In the genomic region with DNA sequence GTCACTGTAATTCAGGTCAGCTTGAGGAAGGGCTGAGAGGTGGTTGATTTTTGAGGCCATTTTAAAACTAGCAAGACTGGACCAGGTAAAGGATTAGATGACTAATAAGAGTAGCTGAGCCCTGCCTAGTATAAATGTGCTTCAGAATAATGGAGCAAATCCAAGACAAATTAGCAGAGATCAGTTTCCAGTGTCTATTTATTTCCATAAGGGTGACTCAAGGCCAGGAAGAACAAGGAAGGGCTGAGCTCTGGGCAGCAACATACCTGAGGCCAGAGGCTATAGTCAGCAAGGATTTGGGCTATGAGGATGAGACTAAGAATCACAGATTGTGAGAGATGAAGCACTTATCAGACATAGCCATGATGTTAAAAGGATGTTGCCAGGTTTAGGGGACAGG, we compare ENCODE assay signal across 17 cellular contexts.
DNase-seq lines count a peak whose midpoint lies in the region; ATAC-seq and TF ChIP-seq lines count a peak whose summit lies in the region.
"Had no signal": no experiment of that assay in that cellular context is flagged by ENCODE, and none has a peak within 500 bp of the region (broad histone marks: within the 10 kb centered on the region; RNA-seq: fewer than 3 reads in every experiment).

No MANE protein-coding gene starts in this region.

- H3K9me3 ChIP-seq in PC-3 (ENCODE audit: low read length) = no peaks in the 10 kb centered on the region; the same call in 1 of the 2 replicates
- H3K9me3 ChIP-seq in RWPE2 (ENCODE audit: severe bottlenecking) = no peaks in the 10 kb centered on the region
- H3K9me3 ChIP-seq in left lung = no peaks in the 10 kb centered on the region
- peaks cover 10% of the 10 kb centered on the region for H3K9me3 ChIP-seq in Karpas-422 (ENCODE audit: low read length)
- H3K9me3 ChIP-seq: BLaER1 treated with 17β-estradiol and CSF1 and Interleukin-3, amounts not matched to agents 10 nM and 100 nM had no signal

- peak; percentile 38 for DNase-seq in PC-3
- DNase-seq in RWPE2 (ENCODE audit: low spot score) = no peak
- DNase-seq in epithelial cell of prostate (ENCODE audit: low read depth, low spot score) = peak; percentile 14
- no peak for DNase-seq in left lung
- DNase-seq in COR-L47 (lab: John Stamatoyannopoulos, UW) = no peak
- DNase-seq in Karpas-422 = no peak
- DNase-seq in AML-193 (lab: John Stamatoyannopoulos, UW) = no peak
- DNase-seq: Calu3; CD4-positive, alpha-beta T cell; CD8-positive, alpha-beta memory T cell; DMS53; DMS79 treated with DMSO at 0.1 percent for 48 hours; GF-D8; GM23248; H7; HCEC 1CT had no signal

- H3K36me3 ChIP-seq in PC-3 (ENCODE audit: low read depth, low read length) (no peaks in the 10 kb centered on the region), RWPE2 (ENCODE audit: low read depth) (no peaks in the 10 kb centered on the region), left lung (no peaks in the 10 kb centered on the region), Karpas-422 (ENCODE audit: insufficient read depth, low read length) (no peaks in the 10 kb centered on the region)
- H3K36me3 ChIP-seq: BLaER1 treated with 17β-estradiol and CSF1 and Interleukin-3, amounts not matched to agents 10 nM and 100 nM had no signal

- no TSS peak for BruUV-seq in PC-3 (replicated peaks; lab: Mats Ljungman, UMichigan)

- H2AFZ ChIP-seq in PC-3 (ENCODE audit: low read length) (no peak overlapping the region), Karpas-422 (ENCODE audit: low read length) (no peak overlapping the region)
- H2AFZ ChIP-seq: GM23248 had no signal

- CTCF ChIA-PET in PC-3 (lab: Charles Lee) = no interaction called here

- H3K4me2 ChIP-seq in PC-3 (ENCODE audit: low read length) (no peak overlapping the region), Karpas-422 (ENCODE audit: low read depth, low read length, poor library complexity, severe bottlenecking) (no peak overlapping the region)
- H3K4me2 ChIP-seq: BLaER1 treated with 17β-estradiol and CSF1 and Interleukin-3, amounts not matched to agents 10 nM and 100 nM had no signal

- H3K27me3 ChIP-seq in PC-3 (ENCODE audit: low read length) (no peaks in the 10 kb centered on the region), RWPE2 (ENCODE audit: insufficient read depth, poor library complexity, severe bottlenecking) (no peaks in the 10 kb centered on the region), left lung (no peaks in the 10 kb centered on the region), Karpas-422 (ENCODE audit: low read length) (no peaks in the 10 kb centered on the region)
- H3K27me3 ChIP-seq: BLaER1 treated with 17β-estradiol and CSF1 and Interleukin-3, amounts not matched to agents 10 nM and 100 nM had no signal

- H3K9me2 ChIP-seq in PC-3 (replicated peaks; ENCODE audit: low read length) (no peaks in the 10 kb centered on the region), Karpas-422 (replicated peaks; ENCODE audit: insufficient read depth, low read length) (no peaks in the 10 kb centered on the region; the same call in 1 of the 2 replicates)

- POLR2A ChIA-PET in PC-3 (lab: Charles Lee; ENCODE audit: unreplicated experiment) = interaction anchor here (0.6 kb wide), 1 partner anchor 63 kb away, joined by 3 read pairs; no protein-coding TSS in a partner anchor

- H3K79me2 ChIP-seq in PC-3 (ENCODE audit: low read length) (no peaks in the 10 kb centered on the region), Karpas-422 (ENCODE audit: low read length) (no peaks in the 10 kb centered on the region)

- H3F3A ChIP-seq in PC-3 (ENCODE audit: low read length, unreplicated experiment) = no peaks in the 10 kb centered on the region

- H3K27ac ChIP-seq in PC-3 (ENCODE audit: low read length) = no peak overlapping the region
- H3K27ac ChIP-seq in RWPE2 (ENCODE audit: poor library complexity, severe bottlenecking) = no peak overlapping the region
- H3K27ac ChIP-seq in epithelial cell of prostate = no peak overlapping the region
- H3K27ac ChIP-seq in left lung = no peak overlapping the region
- H3K27ac ChIP-seq in Karpas-422 (ENCODE audit: low read length) = no peak overlapping the region
- H3K27ac ChIP-seq: BLaER1 treated with 17β-estradiol and CSF1 and Interleukin-3, amounts not matched to agents 10 nM and 100 nM; GM23248 had no signal

- H3K4me3 ChIP-seq in PC-3 (ENCODE audit: low read length) (no peak overlapping the region), RWPE2 (ENCODE audit: severe bottlenecking) (no peak overlapping the region), left lung (no peak overlapping the region), Karpas-422 (ENCODE audit: low read length) (no peak overlapping the region)
- H3K4me3 ChIP-seq: BLaER1 treated with 17β-estradiol and CSF1 and Interleukin-3, amounts not matched to agents 10 nM and 100 nM; GM23248 had no signal

- H3K4me1 ChIP-seq in PC-3 (ENCODE audit: insufficient read depth, low read length) = no peaks in the 10 kb centered on the region
- H3K4me1 ChIP-seq in RWPE2 (ENCODE audit: insufficient read depth, poor library complexity, severe bottlenecking) = no peaks in the 10 kb centered on the region
- H3K4me1 ChIP-seq in left lung = no peaks in the 10 kb centered on the region
- no peaks in the 10 kb centered on the region for H3K4me1 ChIP-seq in Karpas-422 (ENCODE audit: low read length)
- H3K4me1 ChIP-seq: BLaER1 treated with 17β-estradiol and CSF1 and Interleukin-3, amounts not matched to agents 10 nM and 100 nM had no signal

- intact Hi-C loops in PC-3 (cut with micrococcal nuclease) = no loop called here
- intact Hi-C loops in left lung (cut with DNase I) = no loop called here

- H4K20me1 ChIP-seq in PC-3 (ENCODE audit: low read length) (no peaks in the 10 kb centered on the region), Karpas-422 (ENCODE audit: insufficient read depth, low read depth, low read length) (no peaks in the 10 kb centered on the region)
- H4K20me1 ChIP-seq: BLaER1 treated with 17β-estradiol and CSF1 and Interleukin-3, amounts not matched to agents 10 nM and 100 nM had no signal

- ATAC-seq in PC-3 (no peak), RWPE2 (ENCODE audit: low read depth) (peak; percentile 36; the same call in 1 of the 3 replicates), left lung (peak; percentile 50)

- H3K9ac ChIP-seq in PC-3 (ENCODE audit: low read length) = no peak overlapping the region
- H3K9ac ChIP-seq in Karpas-422 (ENCODE audit: low read length) = no peak overlapping the region
- H3K9ac ChIP-seq: BLaER1 treated with 17β-estradiol and CSF1 and Interleukin-3, amounts not matched to agents 10 nM and 100 nM; GM23248 had no signal

- TF ChIP-seq CTCF in PC-3 (conservative IDR thresholded peaks at IDR 0.05; ENCODE audit: low read depth, low read length) (no peak), RWPE2 (IDR thresholded peaks at IDR 0.05; ENCODE audit: poor library complexity, severe bottlenecking) (no peak), left lung (IDR thresholded peaks at IDR 0.05) (no peak)

Comparison
In these comparisons a context has a peak if more than half of its experiments do, and no peak if none do; other contexts are left out.
1. DNase-seq: peak in PC-3 (single experiment) and epithelial cell of prostate (single experiment); none in RWPE2 (single experiment), left lung (0 of 2), COR-L47 (single experiment), Karpas-422 (single experiment) and AML-193 (0 of 2).